In the genomic region with DNA sequence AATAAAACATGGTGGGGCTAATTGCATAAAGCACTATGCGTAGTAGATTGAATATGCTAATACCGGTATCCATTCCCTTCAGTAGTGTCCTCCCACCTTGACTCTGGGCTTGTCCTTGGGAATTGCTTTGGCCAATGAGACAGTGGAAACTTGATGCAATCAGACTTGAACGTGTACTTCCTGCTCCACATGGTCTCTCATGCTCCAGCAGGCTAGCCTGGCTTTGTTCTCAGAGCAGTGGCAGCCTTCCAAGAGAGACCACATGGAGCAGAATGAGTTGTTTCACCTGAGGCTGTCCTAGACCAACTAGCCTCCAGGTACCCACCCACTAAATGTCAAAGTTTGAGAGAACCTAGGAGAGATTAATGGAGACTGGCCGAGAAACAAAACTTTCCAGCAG, we compare ENCODE assay signal across 25 cellular contexts. TPM values are rescaled to one million over a fixed set of nuclear protein-coding genes. Genes with fewer than 3 reads are reported as not detected.
DNase-seq lines count a peak whose midpoint lies in the region; ATAC-seq and TF ChIP-seq lines count a peak whose summit lies in the region.
"Had no signal": no experiment of that assay in that cellular context is flagged by ENCODE, and none has a peak within 500 bp of the region (broad histone marks: within the 10 kb centered on the region; RNA-seq: fewer than 3 reads in every experiment).

No MANE protein-coding gene starts in this region.

- no peaks in the 10 kb centered on the region for H3K4me1 Mint-ChIP-seq in WTC11
- no peaks in the 10 kb centered on the region for H3K4me1 Mint-ChIP-seq in naive thymus-derived CD4-positive, alpha-beta T cell
- H3K4me1 Mint-ChIP-seq: B cell, nephron had no signal

- H3K36me3 Mint-ChIP-seq in WTC11, result no peaks in the 10 kb centered on the region
- H3K36me3 Mint-ChIP-seq in naive thymus-derived CD4-positive, alpha-beta T cell, result no peaks in the 10 kb centered on the region
- H3K36me3 Mint-ChIP-seq: type B pancreatic cell had no signal

- peaks cover 2% of the 10 kb centered on the region; the same call in 1 of the 2 replicates for H3K27me3 Mint-ChIP-seq in WTC11 (ENCODE audit: low read depth)
- peaks cover 0 to 18% (median 9%) of the 10 kb centered on the region in 5 donors for H3K27me3 Mint-ChIP-seq in naive thymus-derived CD4-positive, alpha-beta T cell
- H3K27me3 Mint-ChIP-seq: B cell, type B pancreatic cell had no signal

- H3K36me3 ChIP-seq in stomach, result no peaks in the 10 kb centered on the region
- H3K36me3 ChIP-seq in naive thymus-derived CD4-positive, alpha-beta T cell (ENCODE audit: control insufficient read depth in 2 of 3, insufficient read depth in 3 of 3, low read length in 3 of 3), result no peaks in the 10 kb centered on the region
- H3K36me3 ChIP-seq: esophagus squamous epithelium, left lung, pancreas had no signal

- H3K4me3 Mint-ChIP-seq in WTC11, result no peak overlapping the region
- H3K4me3 Mint-ChIP-seq in naive thymus-derived CD4-positive, alpha-beta T cell, result no peak overlapping the region
- H3K4me3 Mint-ChIP-seq: B cell, nephron, type B pancreatic cell had no signal

- DNase-seq in NCI-H2081 (lab: John Stamatoyannopoulos, UW), result peak; percentile 56 to 79
- no peak for DNase-seq in NCI-H2081 treated with DMSO at 0.1 percent for 48 hours (lab: John Stamatoyannopoulos, UW)
- DNase-seq in HT1080 (ENCODE audit: low read depth), result peak; percentile 18
- DNase-seq in WTC11 (ENCODE audit: low spot score), result no peak
- peak; percentile 59 for DNase-seq in kidney tubule cell (ENCODE audit: low spot score)
- DNase-seq in stomach, result no peak
- DNase-seq in stimulated activated CD4-positive, alpha-beta T cell treated with anti-CD3 and anti-CD28 coated beads, Interleukin-4, amount 100 ng/mL, for 1 hour, result no peak
- no peak for DNase-seq in naive thymus-derived CD4-positive, alpha-beta T cell
- DNase-seq: activated CD4-positive, alpha-beta T cell treated with anti-CD3 and anti-CD28 coated beads, Interleukin-2, amount 50 U/mL, for 48 hours; activated CD4-positive, CD25-positive, alpha-beta regulatory T cell; activated effector memory CD4-positive, alpha-beta T cell treated with anti-CD3 and anti-CD28 coated beads, Interleukin-2, amount 50 U/mL, for 16 hours; effector CD4-positive, alpha-beta T cell; esophagus squamous epithelium; left lung; NCI-H1436 treated with DMSO at 0.1 percent for 48 hours; NCI-H446 treated with DMSO at 0.1 percent for 48 hours; pancreas; right cardiac atrium; T1000 had no signal

- no peak overlapping the region for H3K27ac Mint-ChIP-seq in WTC11
- H3K27ac Mint-ChIP-seq in naive thymus-derived CD4-positive, alpha-beta T cell, result no peak overlapping the region
- H3K27ac Mint-ChIP-seq: B cell, type B pancreatic cell had no signal

- no peaks in the 10 kb centered on the region for H3K9me3 ChIP-seq in stomach
- no peaks in the 10 kb centered on the region for H3K9me3 ChIP-seq in naive thymus-derived CD4-positive, alpha-beta T cell (ENCODE audit: control insufficient read depth in 2 of 3, low read length in 3 of 3)
- H3K9me3 ChIP-seq: A549, esophagus squamous epithelium, pancreas had no signal

- H3K9me3 Mint-ChIP-seq in WTC11, result peaks cover 15% of the 10 kb centered on the region
- H3K9me3 Mint-ChIP-seq in naive thymus-derived CD4-positive, alpha-beta T cell, result peaks cover 0 to 4% (median 0%) of the 10 kb centered on the region in 11 donors

- H3K27me3 ChIP-seq in stomach, result no peaks in the 10 kb centered on the region
- no peaks in the 10 kb centered on the region for H3K27me3 ChIP-seq in naive thymus-derived CD4-positive, alpha-beta T cell (ENCODE audit: control insufficient read depth in 2 of 2, insufficient read depth in 2 of 2, low read length in 2 of 2)
- H3K27me3 ChIP-seq: esophagus squamous epithelium, left lung, pancreas had no signal

- no peak for TF ChIP-seq POLR2A in stomach (IDR thresholded peaks at IDR 0.05)

- H3K4me3 ChIP-seq in stomach, result no peak overlapping the region
- no peak overlapping the region for H3K4me3 ChIP-seq in naive thymus-derived CD4-positive, alpha-beta T cell (ENCODE audit: low read length)
- H3K4me3 ChIP-seq: A549, esophagus squamous epithelium, K562, left lung, pancreas had no signal

- intact Hi-C loops in stomach (cut with DNase I; ENCODE audit: low total_unique reads), result no loop called here
- intact Hi-C loops in naive thymus-derived CD4-positive, alpha-beta T cell (cut with micrococcal nuclease), result no loop called here

- TF ChIP-seq CTCF in WTC11 (IDR thresholded peaks at IDR 0.05) (no peak), stomach (IDR thresholded peaks at IDR 0.05) (no peak)

- WGBS in stomach, 5 donors, result 80 to 84% (median 82%) methylated on average over 4 of the region's 4 CpGs

- H3K27ac ChIP-seq in stomach, result no peak overlapping the region
- no peak overlapping the region for H3K27ac ChIP-seq in naive thymus-derived CD4-positive, alpha-beta T cell (ENCODE audit: low read depth, low read length)
- H3K27ac ChIP-seq: A549, esophagus squamous epithelium, HL-60, left lung, pancreas had no signal

- peak; percentile 62 for ATAC-seq in WTC11
- ATAC-seq in naive thymus-derived CD4-positive, alpha-beta T cell, result no peak
- ATAC-seq: K562, left lung, pancreas, right cardiac atrium had no signal

- CTCF ChIA-PET in WTC11 (lab: Charles Lee), result no interaction called here
- CTCF ChIA-PET in naive thymus-derived CD4-positive, alpha-beta T cell (lab: Charles Lee), result no interaction called here

- POLR2A ChIA-PET in WTC11 (lab: Charles Lee), result no interaction called here
- POLR2A ChIA-PET in naive thymus-derived CD4-positive, alpha-beta T cell (lab: Charles Lee), result no interaction called here

- H3K4me1 ChIP-seq in stomach, result no peaks in the 10 kb centered on the region
- no peaks in the 10 kb centered on the region for H3K4me1 ChIP-seq in naive thymus-derived CD4-positive, alpha-beta T cell (ENCODE audit: control insufficient read depth in 2 of 2, insufficient read depth in 2 of 2, low read length in 2 of 2)
- H3K4me1 ChIP-seq: A549, esophagus squamous epithelium, left lung, pancreas had no signal

- no peak for TF ChIP-seq EP300 in stomach (IDR thresholded peaks at IDR 0.05)

TF ChIP-seq in WTC11, 78 proteins besides CTCF, POLR2A, EP300 and RAD21:
- no peak for TF ChIP-seq ZNF671 (CRISPR knock-in tag; IDR thresholded peaks at IDR 0.05)
- TF ChIP-seq PRRX2 (CRISPR knock-in tag; IDR thresholded peaks at IDR 0.05), result no peak
- TF ChIP-seq, protein P1, sequence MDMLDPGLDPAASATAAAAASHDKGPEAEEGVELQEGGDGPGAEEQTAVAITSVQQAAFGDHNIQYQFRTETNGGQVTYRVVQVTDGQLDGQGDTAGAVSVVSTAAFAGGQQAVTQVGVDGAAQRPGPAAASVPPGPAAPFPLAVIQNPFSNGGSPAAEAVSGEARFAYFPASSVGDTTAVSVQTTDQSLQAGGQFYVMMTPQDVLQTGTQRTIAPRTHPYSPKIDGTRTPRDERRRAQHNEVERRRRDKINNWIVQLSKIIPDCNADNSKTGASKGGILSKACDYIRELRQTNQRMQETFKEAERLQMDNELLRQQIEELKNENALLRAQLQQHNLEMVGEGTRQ (CRISPR knock-in tag; IDR thresholded peaks at IDR 0.05), result no peak
- TF ChIP-seq, protein P2, sequence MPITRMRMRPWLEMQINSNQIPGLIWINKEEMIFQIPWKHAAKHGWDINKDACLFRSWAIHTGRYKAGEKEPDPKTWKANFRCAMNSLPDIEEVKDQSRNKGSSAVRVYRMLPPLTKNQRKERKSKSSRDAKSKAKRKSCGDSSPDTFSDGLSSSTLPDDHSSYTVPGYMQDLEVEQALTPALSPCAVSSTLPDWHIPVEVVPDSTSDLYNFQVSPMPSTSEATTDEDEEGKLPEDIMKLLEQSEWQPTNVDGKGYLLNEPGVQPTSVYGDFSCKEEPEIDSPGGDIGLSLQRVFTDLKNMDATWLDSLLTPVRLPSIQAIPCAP (CRISPR knock-in tag; IDR thresholded peaks at IDR 0.05), result no peak
- TF ChIP-seq SMAD3 (CRISPR knock-in tag; IDR thresholded peaks at IDR 0.05; ENCODE audit: borderline replicate concordance), result no peak
- TF ChIP-seq FOXK1 (CRISPR knock-in tag; IDR thresholded peaks at IDR 0.05), result no peak
- TF ChIP-seq GTF2I (CRISPR knock-in tag; conservative IDR thresholded peaks at IDR 0.05), result no peak
- no peak for TF ChIP-seq GABPB1 (CRISPR knock-in tag; IDR thresholded peaks at IDR 0.05)
- no peak for TF ChIP-seq NFE2L1 (CRISPR knock-in tag; IDR thresholded peaks at IDR 0.05)
- TF ChIP-seq RELA (CRISPR knock-in tag; IDR thresholded peaks at IDR 0.05; ENCODE audit: borderline replicate concordance), result no peak
- TF ChIP-seq FOXP1 (CRISPR knock-in tag; IDR thresholded peaks at IDR 0.05; ENCODE audit: borderline replicate concordance), result no peak
- no peak for TF ChIP-seq ZNF263 (CRISPR knock-in tag; IDR thresholded peaks at IDR 0.05; ENCODE audit: low read depth)
- TF ChIP-seq ELF4 (CRISPR knock-in tag; IDR thresholded peaks at IDR 0.05; ENCODE audit: low read depth), result no peak
- TF ChIP-seq, protein P3, sequence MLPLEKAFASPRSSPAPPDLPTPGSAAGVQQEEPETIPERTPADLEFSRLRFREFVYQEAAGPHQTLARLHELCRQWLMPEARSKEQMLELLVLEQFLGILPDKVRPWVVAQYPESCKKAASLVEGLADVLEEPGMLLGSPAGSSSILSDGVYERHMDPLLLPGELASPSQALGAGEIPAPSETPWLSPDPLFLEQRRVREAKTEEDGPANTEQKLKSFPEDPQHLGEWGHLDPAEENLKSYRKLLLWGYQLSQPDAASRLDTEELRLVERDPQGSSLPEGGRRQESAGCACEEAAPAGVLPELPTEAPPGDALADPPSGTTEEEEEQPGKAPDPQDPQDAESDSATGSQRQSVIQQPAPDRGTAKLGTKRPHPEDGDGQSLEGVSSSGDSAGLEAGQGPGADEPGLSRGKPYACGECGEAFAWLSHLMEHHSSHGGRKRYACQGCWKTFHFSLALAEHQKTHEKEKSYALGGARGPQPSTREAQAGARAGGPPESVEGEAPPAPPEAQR (CRISPR knock-in tag; IDR thresholded peaks at IDR 0.05), result no peak
- TF ChIP-seq ZNF232 (CRISPR knock-in tag; IDR thresholded peaks at IDR 0.05), result no peak
- TF ChIP-seq, protein P4, sequence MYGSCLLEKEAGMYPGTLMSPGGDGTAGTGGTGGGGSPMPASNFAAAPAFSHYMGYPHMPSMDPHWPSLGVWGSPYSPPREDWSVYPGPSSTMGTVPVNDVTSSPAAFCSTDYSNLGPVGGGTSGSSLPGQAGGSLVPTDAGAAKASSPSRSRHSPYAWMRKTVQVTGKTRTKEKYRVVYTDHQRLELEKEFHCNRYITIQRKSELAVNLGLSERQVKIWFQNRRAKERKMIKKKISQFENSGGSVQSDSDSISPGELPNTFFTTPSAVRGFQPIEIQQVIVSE (CRISPR knock-in tag; IDR thresholded peaks at IDR 0.05; ENCODE audit: borderline replicate concordance), result no peak
TF ChIP-seq in WTC11: peak in this region for 0.

RNA-seq across cellular contexts. Expression of a gene that starts 37.0 kb away (rescaled TPM):
- total RNA-seq in HT1080 (2014; rRNA removed; shearing (Covaris generic)), result 22.2 and 32.1 TPM in 2 replicates
- polyA plus RNA-seq in HT1080 (2015; cell fraction: cytosol; rRNA removed), result 30.4 and 34.6 TPM in 2 replicates
- 25.1 and 33.2 TPM in 2 replicates for polyA plus RNA-seq in HT1080 (2015; cell fraction: nucleus; rRNA removed)
- total RNA-seq in WTC11 (2021), result 37.3 to 40.5 TPM (median 38.5 TPM) in 3 replicates
- total RNA-seq in stomach, result 100 to 1,000 TPM in 2 of 5 donors, 10 to 100 TPM in 3; 19.7 to 147 (median 90.0) TPM
- polyA plus RNA-seq in stomach, result 10 to 100 TPM; 10.7 to 24.9 (median 21.7) TPM
- 1 to 10 TPM; 1.6 to 6.1 (median 3.0) TPM for total RNA-seq in naive thymus-derived CD4-positive, alpha-beta T cell
- polyA plus RNA-seq in naive thymus-derived CD4-positive, alpha-beta T cell, result 1 to 10 TPM; 1.8 to 2.0 TPM

Comparison
In these comparisons a context has a peak if more than half of its experiments do, and no peak if none do; other contexts are left out.
1. DNase-seq: peak in NCI-H2081 (2 of 2), HT1080 (single experiment) and kidney tubule cell (single experiment); none in NCI-H2081 treated with DMSO at 0.1 percent for 48 hours (single experiment), WTC11 (single experiment), stomach (single experiment), stimulated activated CD4-positive, alpha-beta T cell treated with anti-CD3 and anti-CD28 coated beads, Interleukin-4, amount 100 ng/mL, for 1 hour (single experiment) and naive thymus-derived CD4-positive, alpha-beta T cell (0 of 9).